ENCODE assay signal across 12 cellular contexts in the genomic region with DNA sequence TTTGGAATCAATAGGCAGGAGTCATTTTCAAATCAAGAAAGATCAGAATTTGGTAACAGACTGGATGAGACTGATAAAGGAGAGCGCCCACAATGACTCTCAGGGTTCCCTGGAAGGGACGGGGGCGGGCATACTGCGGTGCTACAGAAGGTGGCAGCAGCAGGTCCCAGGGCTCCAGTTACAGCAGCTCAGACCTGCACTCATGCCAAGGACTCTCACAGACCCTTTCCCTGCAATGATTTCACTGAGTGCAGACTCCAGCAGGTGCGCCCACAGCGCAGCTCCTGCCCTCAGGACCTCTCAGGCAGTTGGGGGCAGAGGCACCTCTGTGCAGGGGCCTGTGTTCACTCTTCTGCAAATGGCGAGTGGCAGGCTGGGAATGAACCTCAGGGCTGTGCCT.
DNase-seq lines count a peak whose midpoint lies in the region; ATAC-seq and TF ChIP-seq lines count a peak whose summit lies in the region.
"Had no signal": no experiment of that assay in that cellular context is flagged by ENCODE, and none has a peak within 500 bp of the region (broad histone marks: within the 10 kb centered on the region; RNA-seq: fewer than 3 reads in every experiment).

No MANE protein-coding gene starts in this region.

- H3K4me3 ChIP-seq in OCI-LY7 (ENCODE audit: low read depth, low read length, poor library complexity, severe bottlenecking): no peak overlapping the region

- H3K4me3 Mint-ChIP-seq in MCF 10A (ENCODE audit: unreplicated experiment): no peak overlapping the region
- H3K4me3 Mint-ChIP-seq in HFFc6: no peak overlapping the region
- H3K4me3 Mint-ChIP-seq: activated T-cell treated with anti-CD3 and anti-CD28 coated beads, Interleukin-2, amount 50 U/mL, for 72 hours; T-cell had no signal

- no peaks in the 10 kb centered on the region for H3K27me3 Mint-ChIP-seq in MCF 10A (ENCODE audit: insufficient read depth, unreplicated experiment)
- H3K27me3 Mint-ChIP-seq in HFFc6 (ENCODE audit: insufficient read depth): peaks cover 3% of the 10 kb centered on the region; the same call in 1 of the 2 replicates
- H3K27me3 Mint-ChIP-seq: T-cell had no signal

- TF ChIP-seq CTCF in MCF 10A (IDR thresholded peaks at IDR 0.05; ENCODE audit: unreplicated experiment): no peak
- TF ChIP-seq CTCF in HFFc6 (IDR thresholded peaks at IDR 0.05): no peak
- TF ChIP-seq CTCF in OCI-LY7 (conservative IDR thresholded peaks at IDR 0.05; ENCODE audit: low read length): no peak

- no peaks in the 10 kb centered on the region for H3K9me2 ChIP-seq in OCI-LY7 (ENCODE audit: insufficient read depth, low read length)

- H3K79me2 ChIP-seq in OCI-LY7 (ENCODE audit: insufficient read depth, low read depth, low read length): no peaks in the 10 kb centered on the region

- no peak overlapping the region for H3K27ac Mint-ChIP-seq in MCF 10A (ENCODE audit: low read depth, unreplicated experiment)
- H3K27ac Mint-ChIP-seq in HFFc6: no peak overlapping the region
- H3K27ac Mint-ChIP-seq: activated T-cell treated with anti-CD3 and anti-CD28 coated beads, Interleukin-2, amount 50 U/mL, for 72 hours had no signal

- H2AFZ ChIP-seq in OCI-LY7 (ENCODE audit: low read length): no peak overlapping the region

- H3K36me3 ChIP-seq in OCI-LY7 (ENCODE audit: insufficient read depth, low read length): no peaks in the 10 kb centered on the region

- intact Hi-C loops in MCF 10A (cut with micrococcal nuclease): no loop called here
- intact Hi-C loops in OCI-LY7 (cut with micrococcal nuclease; ENCODE audit: unreplicated experiment): no loop called here

- POLR2A ChIA-PET in MCF 10A (lab: Yijun Ruan, JAX) (no interaction called here), OCI-LY7 (lab: Charles Lee) (no interaction called here)

- CTCF ChIA-PET in MCF 10A (lab: Yijun Ruan, JAX): no interaction called here
- CTCF ChIA-PET in OCI-LY7 (lab: Charles Lee; ENCODE audit: unreplicated experiment): no interaction called here

- no peaks in the 10 kb centered on the region for H3K4me1 ChIP-seq in OCI-LY7 (ENCODE audit: insufficient read depth, low read length, poor library complexity, severe bottlenecking)

- DNase-seq in activated CD4-positive, alpha-beta T cell treated with anti-CD3 and anti-CD28 coated beads, Interleukin-2, amount 50 U/mL, for 48 hours: peak; percentile 7 to 14
- no peak for DNase-seq in activated CD4-positive, alpha-beta T cell treated with anti-CD3 and anti-CD28 coated beads, Interleukin-2, amount 50 U/mL, for 1 hour
- DNase-seq in NCI-H128 (lab: John Stamatoyannopoulos, UW; ENCODE audit: unreplicated experiment) (peak; percentile 59), putamen (ENCODE audit: low spot score) (peak; percentile 33), MCF 10A (ENCODE audit: unreplicated experiment) (no peak), HFFc6 (no peak), OCI-LY7 (ENCODE audit: low spot score) (no peak)
- DNase-seq: activated T-cell treated with anti-CD3 and anti-CD28 coated beads, Interleukin-2, amount 50 U/mL, for 72 hours; Kasumi-1; NCI-H446 had no signal

- no peak overlapping the region for H3K4me2 ChIP-seq in OCI-LY7 (ENCODE audit: low read length)

- no peak overlapping the region for H3K27ac ChIP-seq in OCI-LY7 (ENCODE audit: low read depth, low read length, poor library complexity, severe bottlenecking)

- peaks cover 4% of the 10 kb centered on the region for H3K36me3 Mint-ChIP-seq in MCF 10A (ENCODE audit: insufficient read depth, unreplicated experiment)
- no peaks in the 10 kb centered on the region for H3K36me3 Mint-ChIP-seq in HFFc6 (ENCODE audit: low read depth)

- H3K9me3 Mint-ChIP-seq in MCF 10A (ENCODE audit: unreplicated experiment) (no peaks in the 10 kb centered on the region), HFFc6 (no peaks in the 10 kb centered on the region)
- H3K9me3 Mint-ChIP-seq: activated T-cell treated with anti-CD3 and anti-CD28 coated beads, Interleukin-2, amount 50 U/mL, for 72 hours; T-cell had no signal

- H4K20me1 ChIP-seq in OCI-LY7 (ENCODE audit: insufficient read depth, low read length): no peaks in the 10 kb centered on the region

- no peaks in the 10 kb centered on the region for H3K9me3 ChIP-seq in OCI-LY7 (ENCODE audit: low read length)

- H3K4me1 Mint-ChIP-seq in MCF 10A (ENCODE audit: insufficient read depth, unreplicated experiment) (peaks cover 7% of the 10 kb centered on the region), HFFc6 (ENCODE audit: low read depth) (no peaks in the 10 kb centered on the region)

- BruUV-seq in MCF 10A (replicated peaks; lab: Mats Ljungman, UMichigan) (no TSS peak), OCI-LY7 (replicated peaks; lab: Mats Ljungman, UMichigan) (no TSS peak)

- peak; percentile 50 for ATAC-seq in SK-N-SH treated with all-trans-retinoic acid at 6 μM for 48 hours
- ATAC-seq: activated T-cell treated with anti-CD3 and anti-CD28 coated beads, Interleukin-2, amount 50 U/mL, for 72 hours; T-cell had no signal

TF ChIP-seq in SK-N-SH treated with all-trans-retinoic acid at 6 μM for 48 hours, 23 proteins besides CTCF, POLR2A, EP300 and RAD21 (continues in another document):
- TF ChIP-seq ARNTL (CRISPR knock-in tag; IDR thresholded peaks at IDR 0.05; ENCODE audit: borderline replicate concordance, low read depth): no peak
- no peak for TF ChIP-seq GLIS3 (CRISPR knock-in tag; IDR thresholded peaks at IDR 0.05)
- TF ChIP-seq, protein P1, sequence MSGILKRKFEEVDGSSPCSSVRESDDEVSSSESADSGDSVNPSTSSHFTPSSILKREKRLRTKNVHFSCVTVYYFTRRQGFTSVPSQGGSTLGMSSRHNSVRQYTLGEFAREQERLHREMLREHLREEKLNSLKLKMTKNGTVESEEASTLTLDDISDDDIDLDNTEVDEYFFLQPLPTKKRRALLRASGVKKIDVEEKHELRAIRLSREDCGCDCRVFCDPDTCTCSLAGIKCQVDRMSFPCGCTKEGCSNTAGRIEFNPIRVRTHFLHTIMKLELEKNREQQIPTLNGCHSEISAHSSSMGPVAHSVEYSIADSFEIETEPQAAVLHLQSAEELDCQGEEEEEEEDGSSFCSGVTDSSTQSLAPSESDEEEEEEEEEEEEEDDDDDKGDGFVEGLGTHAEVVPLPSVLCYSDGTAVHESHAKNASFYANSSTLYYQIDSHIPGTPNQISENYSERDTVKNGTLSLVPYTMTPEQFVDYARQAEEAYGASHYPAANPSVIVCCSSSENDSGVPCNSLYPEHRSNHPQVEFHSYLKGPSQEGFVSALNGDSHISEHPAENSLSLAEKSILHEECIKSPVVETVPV (CRISPR knock-in tag; IDR thresholded peaks at IDR 0.05): no peak
- no peak for TF ChIP-seq BACH2 (CRISPR knock-in tag; IDR thresholded peaks at IDR 0.05; ENCODE audit: borderline replicate concordance)
- TF ChIP-seq TSHZ2 (CRISPR knock-in tag; IDR thresholded peaks at IDR 0.05): no peak
- no peak for TF ChIP-seq ZC3H10 (CRISPR knock-in tag; IDR thresholded peaks at IDR 0.05)
- no peak for TF ChIP-seq ZNF565 (CRISPR knock-in tag; conservative IDR thresholded peaks at IDR 0.05; ENCODE audit: low read depth)
- TF ChIP-seq, protein P2, sequence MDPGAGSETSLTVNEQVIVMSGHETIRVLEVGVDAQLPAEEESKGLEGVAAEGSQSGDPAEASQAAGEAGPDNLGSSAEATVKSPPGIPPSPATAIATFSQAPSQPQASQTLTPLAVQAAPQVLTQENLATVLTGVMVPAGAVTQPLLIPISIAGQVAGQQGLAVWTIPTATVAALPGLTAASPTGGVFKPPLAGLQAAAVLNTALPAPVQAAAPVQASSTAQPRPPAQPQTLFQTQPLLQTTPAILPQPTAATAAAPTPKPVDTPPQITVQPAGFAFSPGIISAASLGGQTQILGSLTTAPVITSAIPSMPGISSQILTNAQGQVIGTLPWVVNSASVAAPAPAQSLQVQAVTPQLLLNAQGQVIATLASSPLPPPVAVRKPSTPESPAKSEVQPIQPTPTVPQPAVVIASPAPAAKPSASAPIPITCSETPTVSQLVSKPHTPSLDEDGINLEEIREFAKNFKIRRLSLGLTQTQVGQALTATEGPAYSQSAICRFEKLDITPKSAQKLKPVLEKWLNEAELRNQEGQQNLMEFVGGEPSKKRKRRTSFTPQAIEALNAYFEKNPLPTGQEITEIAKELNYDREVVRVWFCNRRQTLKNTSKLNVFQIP (CRISPR knock-in tag; IDR thresholded peaks at IDR 0.05; ENCODE audit: borderline replicate concordance, low read depth): no peak
- TF ChIP-seq TOX (CRISPR knock-in tag; IDR thresholded peaks at IDR 0.05; ENCODE audit: borderline replicate concordance): no peak
- TF ChIP-seq ZNF70 (CRISPR knock-in tag; IDR thresholded peaks at IDR 0.05): no peak
- no peak for TF ChIP-seq ZFP3 (CRISPR knock-in tag; IDR thresholded peaks at IDR 0.05)
- TF ChIP-seq ZFP30 (CRISPR knock-in tag; IDR thresholded peaks at IDR 0.05): no peak
- no peak for TF ChIP-seq RARB (CRISPR knock-in tag; IDR thresholded peaks at IDR 0.05)

Comparison
In these comparisons a context has a peak if more than half of its experiments do, and no peak if none do; other contexts are left out.
1. DNase-seq: peak in activated CD4-positive, alpha-beta T cell treated with anti-CD3 and anti-CD28 coated beads, Interleukin-2, amount 50 U/mL, for 48 hours (2 of 2), NCI-H128 (single experiment) and putamen (single experiment); none in activated CD4-positive, alpha-beta T cell treated with anti-CD3 and anti-CD28 coated beads, Interleukin-2, amount 50 U/mL, for 1 hour (single experiment), MCF 10A (single experiment), HFFc6 (single experiment) and OCI-LY7 (single experiment).